In the genomic region with DNA sequence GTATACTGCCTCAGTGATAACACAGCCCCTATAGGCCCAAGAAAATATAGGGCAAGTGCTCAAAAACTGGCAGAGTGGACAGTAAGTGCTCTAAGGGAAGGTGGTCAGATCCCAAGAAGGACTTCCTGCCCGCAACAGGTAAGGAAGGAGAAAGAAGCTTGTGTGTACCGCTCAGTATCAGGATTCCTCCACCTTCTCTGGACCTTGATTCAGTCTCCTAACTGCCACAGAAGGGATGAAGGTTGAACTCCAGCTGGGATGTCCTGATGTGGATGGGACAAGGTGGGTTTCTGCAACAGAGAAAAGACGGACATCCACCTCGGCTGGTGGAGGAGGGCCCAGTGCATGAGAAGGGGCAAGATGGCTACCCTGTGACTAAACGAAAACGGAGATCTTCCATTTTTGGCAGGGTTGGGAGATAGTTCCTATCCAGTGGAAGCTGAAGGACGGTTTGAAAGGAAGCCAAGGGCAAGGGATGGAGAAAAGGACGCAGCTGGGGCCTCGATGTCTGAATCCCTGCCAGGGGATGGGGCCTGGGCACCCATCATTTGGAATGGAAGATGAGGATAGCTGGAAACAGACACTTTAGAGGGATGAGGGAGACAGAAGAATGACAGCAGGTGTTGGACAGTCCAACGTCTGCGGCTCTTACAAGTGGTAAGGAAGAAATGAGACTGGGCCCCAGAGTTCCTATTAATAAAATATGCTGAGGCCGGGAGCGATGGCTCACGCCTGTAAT, we compare ENCODE assay signal across 9 cellular contexts. TPM values are rescaled to one million over a fixed set of nuclear protein-coding genes. Genes with fewer than 3 reads are reported as not detected.
DNase-seq lines count a peak whose midpoint lies in the region; ATAC-seq and TF ChIP-seq lines count a peak whose summit lies in the region.
"Had no signal": no experiment of that assay in that cellular context is flagged by ENCODE, and none has a peak within 500 bp of the region (broad histone marks: within the 10 kb centered on the region; RNA-seq: fewer than 3 reads in every experiment).

No MANE protein-coding gene starts in this region.

- H3K4me3 Mint-ChIP-seq in H9 = peak overlapping the region; percentile 95 to 99
- H3K4me3 Mint-ChIP-seq in activated naive CD8-positive, alpha-beta T cell treated with anti-CD3 and anti-CD28 coated beads for 36 hours = peak overlapping the region; percentile 97

- H4K91ac ChIP-seq in H9 (ENCODE audit: insufficient read length, low read depth, low read length) = no peak overlapping the region

- no peak overlapping the region for H3K23ac ChIP-seq in H9 (ENCODE audit: insufficient read length, low read depth, low read length)

- H3K79me1 ChIP-seq in H9 (ENCODE audit: insufficient read depth, low read depth, low read length, poor library complexity, severe bottlenecking) = no peaks in the 10 kb centered on the region

- peaks cover 2% of the 10 kb centered on the region for H4K20me1 ChIP-seq in H9 (ENCODE audit: control insufficient read depth, insufficient read depth, insufficient read length)

- H2BK5ac ChIP-seq in H9 (ENCODE audit: insufficient read length, low read length) = no peak overlapping the region

- WGBS in H9 (ENCODE audit: extremely low coverage, insufficient read length, low lambda C conversion rate) = no CpG with 5 or more reads among the region's 14 CpGs

- H3K4me3 ChIP-seq in lower lobe of right lung = peak overlapping the region; percentile 100

- no peaks in the 10 kb centered on the region for H3K27me3 ChIP-seq in H9 (ENCODE audit: insufficient read depth, low read length)
- no peaks in the 10 kb centered on the region for H3K27me3 ChIP-seq in lower lobe of right lung (ENCODE audit: low read depth)

- H3K9me3 ChIP-seq in H9 (ENCODE audit: control insufficient read depth, low read depth, low read length) (no peaks in the 10 kb centered on the region), lower lobe of right lung (no peaks in the 10 kb centered on the region)

- no peak overlapping the region for H3K56ac ChIP-seq in H9 (ENCODE audit: insufficient read length, low read depth, low read length)

- H3K36me3 Mint-ChIP-seq in H9 (ENCODE audit: insufficient read depth in 1 of 3, low read depth in 3 of 3) = peaks cover 41 to 72% (median 54%) of the 10 kb centered on the region in 3 experiments; a peak in 6 of 7 replicates
- peaks cover 58% of the 10 kb centered on the region for H3K36me3 Mint-ChIP-seq in activated naive CD8-positive, alpha-beta T cell treated with anti-CD3 and anti-CD28 coated beads for 36 hours

- no peak overlapping the region for H3K18ac ChIP-seq in H9 (ENCODE audit: insufficient read length, low read depth, low read length)

- intact Hi-C loops in lower lobe of right lung (cut with DNase I) = no loop called here

- ATAC-seq in lower lobe of right lung = no peak
- ATAC-seq in GM19023 (IDR thresholded peaks at IDR 0.05; ENCODE audit: unreplicated experiment) = no peak
- ATAC-seq in GM18498 (IDR thresholded peaks at IDR 0.05; ENCODE audit: unreplicated experiment) = no peak

- H2BK12ac ChIP-seq in H9 (ENCODE audit: insufficient read length, low read depth, low read length) = no peak overlapping the region

- no peak overlapping the region for H3K14ac ChIP-seq in H9 (ENCODE audit: insufficient read depth, low read length)

- no peak overlapping the region for H4K8ac ChIP-seq in H9 (replicated peaks; ENCODE audit: insufficient read length, low read depth, low read length)

- peaks cover 0 to 4% of the 10 kb centered on the region in 2 experiments; a peak in 3 of 5 replicates for H3K9me3 Mint-ChIP-seq in H9
- H3K9me3 Mint-ChIP-seq in activated naive CD8-positive, alpha-beta T cell treated with anti-CD3 and anti-CD28 coated beads for 36 hours = peaks cover 5% of the 10 kb centered on the region

- peaks cover 44% of the 10 kb centered on the region for H3K36me3 ChIP-seq in lower lobe of right lung

- no peak overlapping the region for H2BK20ac ChIP-seq in H9 (ENCODE audit: low read depth, low read length, poor library complexity, severe bottlenecking)

- H3K79me2 ChIP-seq in H9 (ENCODE audit: insufficient read depth, low read length) = peaks cover 28% of the 10 kb centered on the region; the same call in 1 of the 2 replicates

- H3K27me3 Mint-ChIP-seq in H9 (ENCODE audit: low read depth) = peaks cover 3% of the 10 kb centered on the region
- H3K27me3 Mint-ChIP-seq in activated naive CD8-positive, alpha-beta T cell treated with anti-CD3 and anti-CD28 coated beads for 36 hours = peaks cover 10% of the 10 kb centered on the region

- no peak overlapping the region for H3T11ph ChIP-seq in H9 (ENCODE audit: low read length)

- H2BK120ac ChIP-seq in H9 (ENCODE audit: low read depth, low read length, poor library complexity, severe bottlenecking) = no peak overlapping the region

- H3K23me2 ChIP-seq in H9 (ENCODE audit: insufficient read length, low read depth, low read length, poor library complexity, severe bottlenecking) = peaks cover 10% of the 10 kb centered on the region

- no peaks in the 10 kb centered on the region; the same call in 1 of the 2 replicates for H3K4me1 ChIP-seq in H9 (ENCODE audit: insufficient read depth, low read length)
- peaks cover 28% of the 10 kb centered on the region for H3K4me1 ChIP-seq in lower lobe of right lung

- H3K27ac Mint-ChIP-seq in H9 = peak overlapping the region; percentile 5 to 79 (median 38); a peak in 5 of 7 replicates
- peak overlapping the region; percentile 99 for H3K27ac Mint-ChIP-seq in activated naive CD8-positive, alpha-beta T cell treated with anti-CD3 and anti-CD28 coated beads for 36 hours

- H3K4ac ChIP-seq in H9 (ENCODE audit: low read depth, low read length) = no peak overlapping the region

- peak overlapping the region; percentile 28 for H3K9ac ChIP-seq in H9 (ENCODE audit: extremely low read depth, insufficient read length, low read length)

- H3K4me1 Mint-ChIP-seq in H9 = peaks cover 20 to 44% of the 10 kb centered on the region in 2 experiments
- peaks cover 42% of the 10 kb centered on the region for H3K4me1 Mint-ChIP-seq in activated naive CD8-positive, alpha-beta T cell treated with anti-CD3 and anti-CD28 coated beads for 36 hours

- H2AK5ac ChIP-seq in H9 (ENCODE audit: insufficient read length, low read length) = no peak overlapping the region

- H3K4me2 ChIP-seq in H9 (ENCODE audit: insufficient read depth, insufficient read length, low read length) = peak overlapping the region; percentile 44

- no peak overlapping the region for H2AFZ ChIP-seq in H9 (ENCODE audit: low read length)

- TF ChIP-seq CTCF in 22Rv1 (IDR thresholded peaks at IDR 0.05) (no peak), H9 (conservative IDR thresholded peaks at IDR 0.05) (no peak), lower lobe of right lung (IDR thresholded peaks at IDR 0.05) (no peak)

- no peak overlapping the region for H4K5ac ChIP-seq in H9 (ENCODE audit: insufficient read length, low read depth, low read length)

- H3K27ac ChIP-seq in 22Rv1 (peak overlapping the region; percentile 96), H9 (ENCODE audit: insufficient read length, low read depth, low read length) (no peak overlapping the region), lower lobe of right lung (no peak overlapping the region)

- H2BK15ac ChIP-seq in H9 (ENCODE audit: low read depth, low read length) = no peak overlapping the region

- DNase-seq in H9 (no peak), lower lobe of right lung (no peak), NOMO-1 treated with DMSO at 0.1 percent for 48 hours (lab: John Stamatoyannopoulos, UW; ENCODE audit: unreplicated experiment) (no peak), NCI-H2029 (lab: John Stamatoyannopoulos, UW) (no peak)
- DNase-seq in activated naive CD8-positive, alpha-beta T cell treated with anti-CD3 and anti-CD28 coated beads for 36 hours = no peak
- DNase-seq: NCI-H1694 treated with DMSO at 0.1 percent for 48 hours had no signal

RNA-seq across cellular contexts. Expression of a gene that starts 1.3 kb away (rescaled TPM):
- total RNA-seq in H9 (2021) = 18.5 and 20.6 TPM in 2 replicates
- 10 to 100 TPM; 23.4 to 25.4 TPM for total RNA-seq in activated naive CD8-positive, alpha-beta T cell treated with anti-CD3 and anti-CD28 coated beads for 36 hours
- 13.8 TPM for total RNA-seq in lower lobe of right lung

RNA-seq across cellular contexts. Expression of a gene that starts 1.6 kb away (rescaled TPM):
- total RNA-seq in H9 (2021) = 127 and 137 TPM in 2 replicates
- total RNA-seq in activated naive CD8-positive, alpha-beta T cell treated with anti-CD3 and anti-CD28 coated beads for 36 hours = 100 to 1,000 TPM; 164 to 179 TPM
- total RNA-seq in lower lobe of right lung = 36.5 TPM

RNA-seq across cellular contexts. Expression of a gene that starts 31.0 kb away (rescaled TPM):
- total RNA-seq in H9 (2021) (0.29 and 0.61 TPM in 2 replicates), lower lobe of right lung (1.6 TPM)
- total RNA-seq in activated naive CD8-positive, alpha-beta T cell treated with anti-CD3 and anti-CD28 coated beads for 36 hours = 1 to 10 TPM; 2.3 to 2.9 TPM

RNA-seq across cellular contexts. Expression of a gene that starts 33.3 kb away (rescaled TPM):
- total RNA-seq in H9 (2021) = not detected in 2 replicates
- not detected for total RNA-seq in activated naive CD8-positive, alpha-beta T cell treated with anti-CD3 and anti-CD28 coated beads for 36 hours
- 7.7 TPM for total RNA-seq in lower lobe of right lung

RNA-seq across cellular contexts. Expression of a gene that starts 50.2 kb away (rescaled TPM):
- total RNA-seq in H9 (2021) (33.6 and 33.9 TPM in 2 replicates), lower lobe of right lung (53.1 TPM)
- total RNA-seq in activated naive CD8-positive, alpha-beta T cell treated with anti-CD3 and anti-CD28 coated beads for 36 hours = 10 to 100 TPM; 22.6 to 24.0 TPM
